In genomic region chr12:24864796-24865125, GRCh38 we compare ENCODE assay signal across 14 cellular contexts.
DNase-seq lines count a peak whose midpoint lies in the region; ATAC-seq and TF ChIP-seq lines count a peak whose summit lies in the region.
"Had no signal": no experiment of that assay in that cellular context is flagged by ENCODE, and none has a peak within 500 bp of the region (broad histone marks: within the 10 kb centered on the region; RNA-seq: fewer than 3 reads in every experiment).

No MANE protein-coding gene starts in this region.

- H3K27me3 Mint-ChIP-seq in activated CD4-positive, alpha-beta T cell treated with anti-CD3 and anti-CD28 coated beads, Interleukin-2, amount 10 ng/mL, durations not matched to agents 7 days and 5 days, result no peaks in the 10 kb centered on the region
- H3K27me3 Mint-ChIP-seq in natural killer cell (ENCODE audit: low read depth in 2 of 2), result no peaks in the 10 kb centered on the region

- no peak for ATAC-seq in natural killer cell
- ATAC-seq: A549, left ventricle myocardium superior had no signal

- intact Hi-C loops in natural killer cell (cut with micrococcal nuclease), result no loop called here

- TF ChIP-seq CTCF in epithelial cell of proximal tubule (conservative IDR thresholded peaks at IDR 0.05; ENCODE audit: low read depth, low read length) (no peak), natural killer cell (IDR thresholded peaks at IDR 0.05) (no peak)

- CTCF ChIA-PET in activated CD4-positive, alpha-beta T cell treated with anti-CD3 and anti-CD28 coated beads, Interleukin-2, amount 10 ng/mL, durations not matched to agents 7 days and 5 days (lab: Charles Lee), result no interaction called here

- peaks cover 21% of the 10 kb centered on the region for H3K9me3 Mint-ChIP-seq in activated CD4-positive, alpha-beta T cell treated with anti-CD3 and anti-CD28 coated beads, Interleukin-2, amount 10 ng/mL, durations not matched to agents 7 days and 5 days
- H3K9me3 Mint-ChIP-seq in natural killer cell, result no peaks in the 10 kb centered on the region

- peaks cover 12% of the 10 kb centered on the region for H3K4me1 Mint-ChIP-seq in activated CD4-positive, alpha-beta T cell treated with anti-CD3 and anti-CD28 coated beads, Interleukin-2, amount 10 ng/mL, durations not matched to agents 7 days and 5 days
- H3K4me1 Mint-ChIP-seq in natural killer cell, result peaks cover 0 to 6% of the 10 kb centered on the region in 2 donors

- no peak overlapping the region for H3K4me3 ChIP-seq in epithelial cell of proximal tubule (ENCODE audit: low read depth, low read length)
- H3K4me3 ChIP-seq: A549 had no signal

- no peak overlapping the region for H3K4me3 Mint-ChIP-seq in activated CD4-positive, alpha-beta T cell treated with anti-CD3 and anti-CD28 coated beads, Interleukin-2, amount 10 ng/mL, durations not matched to agents 7 days and 5 days
- H3K4me3 Mint-ChIP-seq in natural killer cell, result no peak overlapping the region
- H3K4me3 Mint-ChIP-seq: activated CD4-positive, alpha-beta memory T cell treated with anti-CD3 and anti-CD28 coated beads for 36 hours had no signal

- POLR2A ChIA-PET in activated CD4-positive, alpha-beta T cell treated with anti-CD3 and anti-CD28 coated beads, Interleukin-2, amount 10 ng/mL, durations not matched to agents 7 days and 5 days (lab: Charles Lee), result no interaction called here

- peaks cover 3% of the 10 kb centered on the region for H3K36me3 Mint-ChIP-seq in activated CD4-positive, alpha-beta T cell treated with anti-CD3 and anti-CD28 coated beads, Interleukin-2, amount 10 ng/mL, durations not matched to agents 7 days and 5 days (ENCODE audit: low read depth)
- H3K36me3 Mint-ChIP-seq in natural killer cell, result no peaks in the 10 kb centered on the region
- H3K36me3 Mint-ChIP-seq: activated CD4-positive, alpha-beta memory T cell treated with anti-CD3 and anti-CD28 coated beads for 36 hours had no signal

- H3K27ac Mint-ChIP-seq in activated CD4-positive, alpha-beta T cell treated with anti-CD3 and anti-CD28 coated beads, Interleukin-2, amount 10 ng/mL, durations not matched to agents 7 days and 5 days, result peak overlapping the region; percentile 43
- H3K27ac Mint-ChIP-seq in natural killer cell, result no peak overlapping the region
- H3K27ac Mint-ChIP-seq: activated CD4-positive, alpha-beta memory T cell treated with anti-CD3 and anti-CD28 coated beads for 36 hours had no signal

- no peak for DNase-seq in activated CD4-positive, alpha-beta T cell treated with anti-CD3 and anti-CD28 coated beads, Interleukin-2, amount 10 ng/mL, durations not matched to agents 7 days and 5 days
- no peak for DNase-seq in activated CD4-positive, alpha-beta T cell treated with anti-CD3 and anti-CD28 coated beads, Interleukin-2, amount 50 U/mL, for 48 hours
- DNase-seq in HT1080 (ENCODE audit: low read depth) (peak; percentile 65), epithelial cell of proximal tubule (ENCODE audit: low read depth) (peak; percentile 61), amygdala (lab: John Stamatoyannopoulos, UW) (no peak), NCI-H2196 treated with DMSO at 0.1 percent for 48 hours (lab: John Stamatoyannopoulos, UW; ENCODE audit: unreplicated experiment) (no peak), natural killer cell (no peak)
- DNase-seq in activated CD8-positive, alpha-beta memory T cell treated with anti-CD3 and anti-CD28 coated beads for 24 hours, result no peak
- DNase-seq: activated CD4-positive, alpha-beta memory T cell treated with anti-CD3 and anti-CD28 coated beads for 36 hours; anterior cingulate cortex; left ventricle myocardium superior; NCI-H2081; SIG-M5 had no signal

Comparison
In these comparisons a context has a peak if more than half of its experiments do, and no peak if none do; other contexts are left out.
1. DNase-seq: peak in HT1080 (single experiment) and epithelial cell of proximal tubule (single experiment); none in activated CD4-positive, alpha-beta T cell treated with anti-CD3 and anti-CD28 coated beads, Interleukin-2, amount 10 ng/mL, durations not matched to agents 7 days and 5 days (single experiment), activated CD4-positive, alpha-beta T cell treated with anti-CD3 and anti-CD28 coated beads, Interleukin-2, amount 50 U/mL, for 48 hours (0 of 2), activated CD8-positive, alpha-beta memory T cell treated with anti-CD3 and anti-CD28 coated beads for 24 hours (single experiment), amygdala (0 of 56), NCI-H2196 treated with DMSO at 0.1 percent for 48 hours (single experiment) and natural killer cell (single experiment).